In genomic region chr15:39579487-39580116, GRCh38 we compare ENCODE assay signal across 9 cellular contexts. TPM values are rescaled to one million over a fixed set of nuclear protein-coding genes. Genes with fewer than 3 reads are reported as not detected.
DNase-seq lines count a peak whose midpoint lies in the region; TF ChIP-seq lines count a peak whose summit lies in the region.
"Had no signal": no experiment of that assay in that cellular context is flagged by ENCODE, and none has a peak within 500 bp of the region (broad histone marks: within the 10 kb centered on the region; RNA-seq: fewer than 3 reads in every experiment).

No MANE protein-coding gene starts in this region.

- no peak for TF ChIP-seq CTCF in A673 (conservative IDR thresholded peaks at IDR 0.05; ENCODE audit: low read depth, low read length)

- H2BK120ac ChIP-seq in trophoblast cell (ENCODE audit: insufficient read depth, low read length, poor library complexity), result peak overlapping the region; percentile 14

- no peak overlapping the region for H3K9ac ChIP-seq in trophoblast cell (ENCODE audit: low read length)

- DNase-seq in A673 (ENCODE audit: low spot score), result peak; percentile 27
- DNase-seq in H4 (ENCODE audit: low spot score), result peak; percentile 88
- no peak for DNase-seq in activated T-helper 2 cell treated with anti-CD3 and anti-CD28 coated beads, Interferon-gamma antibody, Interleukin-2, Interleukin-4, amounts not matched to agents 10 μg/mL and 5 μg/mL and 100 μg/mL, durations not matched to agents 14 hours and 24 hours and 36 hours (ENCODE audit: low spot score)
- peak; percentile 89 for DNase-seq in cardiac septum (ENCODE audit: low spot score)
- peak; percentile 78 to 85 for DNase-seq in trophoblast cell
- DNase-seq in D341Med (ENCODE audit: low spot score), result no peak
- no peak for DNase-seq in NCI-H2107 (lab: John Stamatoyannopoulos, UW)
- DNase-seq in hippocampal formation (lab: John Stamatoyannopoulos, UW), result no peak

- H3K9me3 ChIP-seq in A673 (ENCODE audit: low read depth, low read length, poor library complexity, severe bottlenecking), result no peaks in the 10 kb centered on the region
- H3K9me3 ChIP-seq in trophoblast cell (ENCODE audit: insufficient read depth, low read depth, low read length), result peaks cover 4% of the 10 kb centered on the region

- peak overlapping the region; percentile 26 for H2BK5ac ChIP-seq in trophoblast cell (ENCODE audit: low read depth, low read length, poor library complexity)

- H3K27ac ChIP-seq in A673 (ENCODE audit: low read depth, low read length, poor library complexity, severe bottlenecking) (no peak overlapping the region), trophoblast cell (ENCODE audit: low read depth, low read length) (peak overlapping the region; percentile 83)

- peak overlapping the region; percentile 98 for H3K4me2 ChIP-seq in trophoblast cell (ENCODE audit: low read length)

- no peak overlapping the region for H2AK5ac ChIP-seq in trophoblast cell (ENCODE audit: low read length)

- peaks cover 16% of the 10 kb centered on the region for H3K79me2 ChIP-seq in trophoblast cell (ENCODE audit: control insufficient read depth, insufficient read depth, low read length, poor library complexity)

- WGBS in trophoblast cell (ENCODE audit: extremely low coverage, insufficient coverage, insufficient read length), result no CpG with 5 or more reads among the region's 18 CpGs

- H3K4me1 ChIP-seq in A673 (ENCODE audit: insufficient read depth, low read length, poor library complexity, severe bottlenecking) (peaks cover 7% of the 10 kb centered on the region), trophoblast cell (ENCODE audit: control insufficient read depth in 1 of 2, insufficient read depth in 2 of 2, low read length in 2 of 2) (peaks cover 13 to 19% of the 10 kb centered on the region in 2 experiments)

- H3K27me3 ChIP-seq in A673 (replicated peaks; ENCODE audit: insufficient read depth, low read depth, low read length, poor library complexity) (peaks cover 64% of the 10 kb centered on the region), trophoblast cell (ENCODE audit: insufficient read depth, low read length) (no peaks in the 10 kb centered on the region)

- H3K4me3 Mint-ChIP-seq in activated T-helper 2 cell treated with anti-CD3 and anti-CD28 coated beads, Interferon-gamma antibody, Interleukin-2, Interleukin-4, amounts not matched to agents 10 μg/mL and 5 μg/mL and 100 μg/mL, durations not matched to agents 14 hours and 24 hours and 36 hours (ENCODE audit: low read depth), result peak overlapping the region; percentile 41
- H3K4me3 Mint-ChIP-seq: memory B cell had no signal

- CTCF ChIA-PET in A673 (lab: Charles Lee), result interaction anchor here (1.1 kb wide), 2 partner anchors 407 to 872 kb away, joined by 4 to 7 read pairs; no protein-coding TSS in a partner anchor

- no peaks in the 10 kb centered on the region for H3K36me3 Mint-ChIP-seq in activated T-helper 2 cell treated with anti-CD3 and anti-CD28 coated beads, Interferon-gamma antibody, Interleukin-2, Interleukin-4, amounts not matched to agents 10 μg/mL and 5 μg/mL and 100 μg/mL, durations not matched to agents 14 hours and 24 hours and 36 hours (ENCODE audit: low read depth)
- H3K36me3 Mint-ChIP-seq: memory B cell had no signal

- H4K12ac ChIP-seq in trophoblast cell (ENCODE audit: low read depth, low read length), result no peak overlapping the region

- H3K9me3 Mint-ChIP-seq in activated T-helper 2 cell treated with anti-CD3 and anti-CD28 coated beads, Interferon-gamma antibody, Interleukin-2, Interleukin-4, amounts not matched to agents 10 μg/mL and 5 μg/mL and 100 μg/mL, durations not matched to agents 14 hours and 24 hours and 36 hours, result no peaks in the 10 kb centered on the region
- H3K9me3 Mint-ChIP-seq: memory B cell had no signal

- H2BK12ac ChIP-seq in trophoblast cell (ENCODE audit: low read length), result no peak overlapping the region

- no peak overlapping the region for H3K27ac Mint-ChIP-seq in activated T-helper 2 cell treated with anti-CD3 and anti-CD28 coated beads, Interferon-gamma antibody, Interleukin-2, Interleukin-4, amounts not matched to agents 10 μg/mL and 5 μg/mL and 100 μg/mL, durations not matched to agents 14 hours and 24 hours and 36 hours
- H3K27ac Mint-ChIP-seq: memory B cell had no signal

- peak overlapping the region; percentile 40 for H3K4me3 ChIP-seq in A673 (ENCODE audit: low read depth, low read length, poor library complexity, severe bottlenecking)
- no peak overlapping the region for H3K4me3 ChIP-seq in trophoblast cell (ENCODE audit: low read depth, low read length)

- H4K8ac ChIP-seq in trophoblast cell (ENCODE audit: low read depth, low read length), result no peak overlapping the region

- intact Hi-C loops in A673 (cut with micrococcal nuclease; ENCODE audit: unreplicated experiment) (loop anchor here (1.0 to 5.0 kb wide), 5 partner anchors 173 to 872 kb away; no protein-coding TSS in a partner anchor), cardiac septum (cut with DNase I) (loop anchor here (1.0 to 10.0 kb wide), 9 partner anchors 87 to 1585 kb away; no protein-coding TSS in a partner anchor)
- intact Hi-C loops in activated T-helper 2 cell treated with anti-CD3 and anti-CD28 coated beads, Interferon-gamma antibody, Interleukin-2, Interleukin-4, amounts not matched to agents 10 μg/mL and 5 μg/mL and 100 μg/mL, durations not matched to agents 14 hours and 24 hours and 36 hours (cut with micrococcal nuclease), result loop anchor here (1.0 to 5.0 kb wide), 4 partner anchors 108 to 872 kb away; no protein-coding TSS in a partner anchor

- H4K91ac ChIP-seq in trophoblast cell (ENCODE audit: low read depth, low read length), result peak overlapping the region; percentile 38

- POLR2A ChIA-PET in A673 (lab: Charles Lee; ENCODE audit: low non-redundant PET), result interaction anchor here (0.7 kb wide), 1 partner anchor 113 kb away, joined by 3 read pairs; no protein-coding TSS in a partner anchor

- no peaks in the 10 kb centered on the region for H3K36me3 ChIP-seq in A673 (ENCODE audit: insufficient read depth, low read length, poor library complexity, severe bottlenecking)
- H3K36me3 ChIP-seq in trophoblast cell (ENCODE audit: control insufficient read depth in 1 of 2, insufficient read depth in 2 of 2, low read length in 2 of 2), result peaks cover 14 to 17% of the 10 kb centered on the region in 2 experiments

- no TSS peak for BruUV-seq in A673 (replicated peaks; lab: Mats Ljungman, UMichigan)

- H3K27me3 Mint-ChIP-seq in activated T-helper 2 cell treated with anti-CD3 and anti-CD28 coated beads, Interferon-gamma antibody, Interleukin-2, Interleukin-4, amounts not matched to agents 10 μg/mL and 5 μg/mL and 100 μg/mL, durations not matched to agents 14 hours and 24 hours and 36 hours (ENCODE audit: low read depth), result peaks cover 52% of the 10 kb centered on the region

- no peak overlapping the region for H3K4ac ChIP-seq in trophoblast cell (ENCODE audit: low read depth, low read length)

- no peak overlapping the region for H3K23ac ChIP-seq in trophoblast cell (ENCODE audit: low read length)

- no peak overlapping the region for H2AFZ ChIP-seq in trophoblast cell (ENCODE audit: insufficient read depth, low read length, poor library complexity)

- H3K18ac ChIP-seq in trophoblast cell (ENCODE audit: low read length), result no peak overlapping the region

- H3K79me1 ChIP-seq in trophoblast cell (ENCODE audit: low read length), result peaks cover 15% of the 10 kb centered on the region

- no peak overlapping the region for H3K14ac ChIP-seq in trophoblast cell (ENCODE audit: low read length)

- peaks cover 16% of the 10 kb centered on the region for H3K4me1 Mint-ChIP-seq in activated T-helper 2 cell treated with anti-CD3 and anti-CD28 coated beads, Interferon-gamma antibody, Interleukin-2, Interleukin-4, amounts not matched to agents 10 μg/mL and 5 μg/mL and 100 μg/mL, durations not matched to agents 14 hours and 24 hours and 36 hours (ENCODE audit: low read depth)

RNA-seq across cellular contexts. Expression of gene THBS1, which starts 1.3 kb away (rescaled TPM):
- total RNA-seq in A673 (2021) (0.76 and 0.80 TPM in 2 replicates), cardiac septum (283 TPM)
- total RNA-seq in H4 (2014; rRNA removed; shearing (Covaris generic)), result 277 and 278 TPM in 2 replicates
- 0.32 and 0.43 TPM in 2 replicates for total RNA-seq in activated T-helper 2 cell treated with anti-CD3 and anti-CD28 coated beads, Interferon-gamma antibody, Interleukin-2, Interleukin-4, amounts not matched to agents 10 μg/mL and 5 μg/mL and 100 μg/mL, durations not matched to agents 14 hours and 24 hours and 36 hours
- polyA plus RNA-seq in trophoblast cell (2013), result 80.1 and 91.6 TPM in 2 replicates

Comparison
In these comparisons a context has a peak if more than half of its experiments do, and no peak if none do; other contexts are left out.
1. DNase-seq: peak in A673 (single experiment), H4 (single experiment), cardiac septum (single experiment) and trophoblast cell (2 of 2); none in activated T-helper 2 cell treated with anti-CD3 and anti-CD28 coated beads, Interferon-gamma antibody, Interleukin-2, Interleukin-4, amounts not matched to agents 10 μg/mL and 5 μg/mL and 100 μg/mL, durations not matched to agents 14 hours and 24 hours and 36 hours (single experiment), D341Med (single experiment), NCI-H2107 (single experiment) and hippocampal formation (0 of 2).
2. RNA of gene THBS1, which starts 1.3 kb away (total RNA-seq): 283 TPM in cardiac septum (single experiment) and 277 to 278 TPM in H4; 0.76 to 0.80 TPM in A673 and 0.32 to 0.43 TPM in activated T-helper 2 cell treated with anti-CD3 and anti-CD28 coated beads, Interferon-gamma antibody, Interleukin-2, Interleukin-4, amounts not matched to agents 10 μg/mL and 5 μg/mL and 100 μg/mL, durations not matched to agents 14 hours and 24 hours and 36 hours; every median in the first group is over 100 times any median in the second.